In the genomic region with DNA sequence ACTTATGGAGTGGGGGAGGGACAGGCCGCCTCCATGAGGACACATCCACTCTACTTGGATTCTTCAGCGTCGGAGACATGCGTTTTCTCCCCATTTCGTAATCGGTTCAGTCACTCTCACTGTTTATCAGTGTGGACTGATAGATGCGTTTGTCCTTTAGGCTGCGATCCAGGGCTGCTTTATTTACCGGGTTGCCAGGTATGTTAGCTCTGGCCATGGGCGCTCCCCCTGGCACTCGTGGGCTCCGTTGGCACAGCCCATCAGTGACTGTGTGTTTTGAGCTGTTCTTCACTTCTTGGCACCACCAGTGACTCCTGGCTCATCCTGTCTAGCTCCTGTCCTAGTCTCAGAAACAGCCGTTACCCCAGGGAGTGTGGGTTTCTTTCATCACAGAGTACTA, we compare ENCODE assay signal across 21 cellular contexts.
DNase-seq lines count a peak whose midpoint lies in the region; ATAC-seq, FAIRE-seq and TF ChIP-seq lines count a peak whose summit lies in the region.
"Had no signal": no experiment of that assay in that cellular context is flagged by ENCODE, and none has a peak within 500 bp of the region (broad histone marks: within the 10 kb centered on the region; RNA-seq: fewer than 3 reads in every experiment).

No MANE protein-coding gene starts in this region.

- H3K4me3 ChIP-seq in right lobe of liver (no peak overlapping the region), HepG2 (replicated peaks in 1 of 3; ENCODE audit: insufficient read depth in 1 of 3, low read depth in 2 of 3, low read length in 3 of 3) (no peak overlapping the region)

- no peak for FAIRE-seq in HepG2 (lab: Jason Lieb, UNC)
- FAIRE-seq: A204.1, G401.6, GM12892, H54 had no signal

- H3K27me3 ChIP-seq in right lobe of liver (no peaks in the 10 kb centered on the region), HepG2 (ENCODE audit: control insufficient read depth in 1 of 2, insufficient read depth in 2 of 2, low read length in 2 of 2) (no peaks in the 10 kb centered on the region; a peak in 1 of 5 replicates)

- BruUV-seq in HepG2 (replicated peaks; lab: Mats Ljungman, UMichigan), result no TSS peak

- H3K4me2 ChIP-seq in HepG2 (ENCODE audit: low read depth, low read length), result no peak overlapping the region

- CTCF ChIA-PET in HepG2 (lab: Yijun Ruan, JAX; ENCODE audit: low intra/inter-chr PET ratio, low total read pairs), result no interaction called here

- TF ChIP-seq POLR2A in right lobe of liver (IDR thresholded peaks at IDR 0.05) (no peak), HepG2 (IDR thresholded peaks at IDR 0.05; ENCODE audit: insufficient read depth in 1 of 2, low read depth in 2 of 2, low read length in 2 of 2) (no peak)

- TF ChIP-seq EP300 in HepG2 (IDR thresholded peaks at IDR 0.05; ENCODE audit: low read depth in 2 of 2, low read length in 2 of 2) (no peak), HepG2 (CRISPR knock-in tag; IDR thresholded peaks at IDR 0.05; ENCODE audit: borderline replicate concordance) (no peak)

- H3K4me1 ChIP-seq in right lobe of liver, result peaks cover 0 to 3% (median 0%) of the 10 kb centered on the region in 4 donors
- no peaks in the 10 kb centered on the region for H3K4me1 ChIP-seq in HepG2 (ENCODE audit: insufficient read depth, low read length)

- no peaks in the 10 kb centered on the region for H3K36me3 ChIP-seq in right lobe of liver
- no peaks in the 10 kb centered on the region for H3K36me3 ChIP-seq in HepG2 (replicated peaks in 1 of 2; ENCODE audit: control insufficient read depth in 1 of 2, insufficient read depth in 2 of 2, low read length in 2 of 2)

- in situ Hi-C loops in HepG2 (cut with HindIII; ENCODE audit: extremely low pct_ligation_motif_present, low pct_unique_long_range_greater_than_20kb), result no loop called here

- POLR2A ChIA-PET in HepG2 (lab: Yijun Ruan, JAX), result no interaction called here

- H3K27ac ChIP-seq in right lobe of liver, result peak overlapping the region in 1 of 3 donors; percentile 26
- H3K27ac ChIP-seq in HepG2 (ENCODE audit: extremely low read length, insufficient read depth, low read length), result no peak overlapping the region
- H3K27ac ChIP-seq: 22Rv1 had no signal

- no peak overlapping the region for H3K9ac ChIP-seq in HepG2 (ENCODE audit: insufficient read depth, low read depth, low read length)

- no peaks in the 10 kb centered on the region for H3K79me2 ChIP-seq in HepG2 (ENCODE audit: insufficient read depth, low read length)

- no peak overlapping the region for H2AFZ ChIP-seq in HepG2 (ENCODE audit: low read length)

- 16% methylated on average over 7 of the region's 13 CpGs for WGBS in right lobe of liver (ENCODE audit: insufficient coverage, low coverage, low lambda C conversion rate, missing lambda C conversion rate)
- WGBS in HepG2 (ENCODE audit: low lambda C conversion rate), result 59% methylated on average over 13 of the region's 13 CpGs

- intact Hi-C loops in right lobe of liver (cut with DNase I), result no loop called here
- intact Hi-C loops in HepG2 (cut with micrococcal nuclease; ENCODE audit: unreplicated experiment), result no loop called here

- TF ChIP-seq CTCF in right lobe of liver (IDR thresholded peaks at IDR 0.05) (no peak), HepG2 (CRISPR knock-in tag; IDR thresholded peaks at IDR 0.05) (no peak)

- H3K9me3 ChIP-seq in right lobe of liver, result no peaks in the 10 kb centered on the region
- no peaks in the 10 kb centered on the region for H3K9me3 ChIP-seq in HepG2 (ENCODE audit: low read length)

- peaks cover 2% of the 10 kb centered on the region; the same call in 1 of the 2 replicates for H4K20me1 ChIP-seq in HepG2 (ENCODE audit: insufficient read depth, low read length)

- TF ChIP-seq RAD21 in HepG2 (CRISPR knock-in tag; IDR thresholded peaks at IDR 0.05), result no peak

- ATAC-seq in right lobe of liver, result peak in 3 of 4 donors; percentile 56 to 94 (median 80)
- ATAC-seq in HepG2, result no peak
- peak; percentile 44 for ATAC-seq in left lobe of liver

- DNase-seq in right lobe of liver (peak; percentile 45 to 83 (median 59)), HepG2 (ENCODE audit: low spot score) (no peak), NCI-H2029 treated with DMSO at 0.1 percent for 48 hours (lab: John Stamatoyannopoulos, UW) (peak; percentile 70), left lobe of liver (ENCODE audit: low spot score) (peak; percentile 56), kidney glomerular epithelial cell (lab: John Stamatoyannopoulos, UW) (no peak), SK-N-DZ (ENCODE audit: low spot score) (no peak), DMS79 (lab: John Stamatoyannopoulos, UW) (no peak)
- DNase-seq in activated CD8-positive, alpha-beta memory T cell treated with anti-CD3 and anti-CD28 coated beads, Interleukin-2, amount 50 U/mL, for 4 hours, result no peak
- DNase-seq: C1 segment of cervical spinal cord; Calu3; CD4-positive, alpha-beta memory T cell; COR-L47; DMS53; DND-41; GOT3; HCEC 1CT had no signal

TF ChIP-seq in HepG2, 621 proteins besides CTCF, POLR2A, EP300 and RAD21 (continues in another document):
- no peak for TF ChIP-seq FOXA1 (IDR thresholded peaks at IDR 0.05)
- no peak for TF ChIP-seq FOXA1 (CRISPR knock-in tag; IDR thresholded peaks at IDR 0.05)
- TF ChIP-seq ZNF329 (CRISPR knock-in tag; IDR thresholded peaks at IDR 0.05; ENCODE audit: low read depth), result no peak
- TF ChIP-seq SOX6 (IDR thresholded peaks at IDR 0.05), result no peak
- TF ChIP-seq SOX6 (CRISPR knock-in tag; IDR thresholded peaks at IDR 0.05), result no peak
- TF ChIP-seq SP1 (IDR thresholded peaks at IDR 0.05), result no peak
- no peak for TF ChIP-seq SP1 (CRISPR knock-in tag; IDR thresholded peaks at IDR 0.05)
- TF ChIP-seq, protein P1, sequence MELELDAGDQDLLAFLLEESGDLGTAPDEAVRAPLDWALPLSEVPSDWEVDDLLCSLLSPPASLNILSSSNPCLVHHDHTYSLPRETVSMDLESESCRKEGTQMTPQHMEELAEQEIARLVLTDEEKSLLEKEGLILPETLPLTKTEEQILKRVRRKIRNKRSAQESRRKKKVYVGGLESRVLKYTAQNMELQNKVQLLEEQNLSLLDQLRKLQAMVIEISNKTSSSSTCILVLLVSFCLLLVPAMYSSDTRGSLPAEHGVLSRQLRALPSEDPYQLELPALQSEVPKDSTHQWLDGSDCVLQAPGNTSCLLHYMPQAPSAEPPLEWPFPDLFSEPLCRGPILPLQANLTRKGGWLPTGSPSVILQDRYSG (CRISPR knock-in tag; IDR thresholded peaks at IDR 0.05), result no peak
- no peak for TF ChIP-seq HNF4G (IDR thresholded peaks at IDR 0.05; ENCODE audit: borderline replicate concordance, low read depth, low read length)
- no peak for TF ChIP-seq HNF4G (CRISPR knock-in tag; IDR thresholded peaks at IDR 0.05; ENCODE audit: borderline replicate concordance, low read depth)
- TF ChIP-seq ZSCAN20 (CRISPR knock-in tag; IDR thresholded peaks at IDR 0.05; ENCODE audit: borderline replicate concordance), result no peak
- TF ChIP-seq ZSCAN29 (CRISPR knock-in tag; conservative IDR thresholded peaks at IDR 0.05), result no peak
- TF ChIP-seq, protein P2, sequence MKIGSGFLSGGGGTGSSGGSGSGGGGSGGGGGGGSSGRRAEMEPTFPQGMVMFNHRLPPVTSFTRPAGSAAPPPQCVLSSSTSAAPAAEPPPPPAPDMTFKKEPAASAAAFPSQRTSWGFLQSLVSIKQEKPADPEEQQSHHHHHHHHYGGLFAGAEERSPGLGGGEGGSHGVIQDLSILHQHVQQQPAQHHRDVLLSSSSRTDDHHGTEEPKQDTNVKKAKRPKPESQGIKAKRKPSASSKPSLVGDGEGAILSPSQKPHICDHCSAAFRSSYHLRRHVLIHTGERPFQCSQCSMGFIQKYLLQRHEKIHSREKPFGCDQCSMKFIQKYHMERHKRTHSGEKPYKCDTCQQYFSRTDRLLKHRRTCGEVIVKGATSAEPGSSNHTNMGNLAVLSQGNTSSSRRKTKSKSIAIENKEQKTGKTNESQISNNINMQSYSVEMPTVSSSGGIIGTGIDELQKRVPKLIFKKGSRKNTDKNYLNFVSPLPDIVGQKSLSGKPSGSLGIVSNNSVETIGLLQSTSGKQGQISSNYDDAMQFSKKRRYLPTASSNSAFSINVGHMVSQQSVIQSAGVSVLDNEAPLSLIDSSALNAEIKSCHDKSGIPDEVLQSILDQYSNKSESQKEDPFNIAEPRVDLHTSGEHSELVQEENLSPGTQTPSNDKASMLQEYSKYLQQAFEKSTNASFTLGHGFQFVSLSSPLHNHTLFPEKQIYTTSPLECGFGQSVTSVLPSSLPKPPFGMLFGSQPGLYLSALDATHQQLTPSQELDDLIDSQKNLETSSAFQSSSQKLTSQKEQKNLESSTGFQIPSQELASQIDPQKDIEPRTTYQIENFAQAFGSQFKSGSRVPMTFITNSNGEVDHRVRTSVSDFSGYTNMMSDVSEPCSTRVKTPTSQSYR (CRISPR knock-in tag; IDR thresholded peaks at IDR 0.05; ENCODE audit: borderline replicate concordance), result no peak
- TF ChIP-seq ZNF782 (CRISPR knock-in tag; IDR thresholded peaks at IDR 0.05; ENCODE audit: borderline replicate concordance), result no peak
- TF ChIP-seq NFATC3 (CRISPR knock-in tag; IDR thresholded peaks at IDR 0.05), result no peak
- TF ChIP-seq SRSF1 (optimal IDR thresholded peaks at IDR 0.05; ENCODE audit: low read depth, low read length), result no peak
- TF ChIP-seq ZNF484 (CRISPR knock-in tag; IDR thresholded peaks at IDR 0.05; ENCODE audit: borderline replicate concordance, low read depth), result no peak
- TF ChIP-seq SAFB2 (CRISPR knock-in tag; IDR thresholded peaks at IDR 0.05; ENCODE audit: borderline replicate concordance, low read depth), result no peak
- TF ChIP-seq MIER2 (CRISPR knock-in tag; IDR thresholded peaks at IDR 0.05), result no peak
- TF ChIP-seq, protein P3, sequence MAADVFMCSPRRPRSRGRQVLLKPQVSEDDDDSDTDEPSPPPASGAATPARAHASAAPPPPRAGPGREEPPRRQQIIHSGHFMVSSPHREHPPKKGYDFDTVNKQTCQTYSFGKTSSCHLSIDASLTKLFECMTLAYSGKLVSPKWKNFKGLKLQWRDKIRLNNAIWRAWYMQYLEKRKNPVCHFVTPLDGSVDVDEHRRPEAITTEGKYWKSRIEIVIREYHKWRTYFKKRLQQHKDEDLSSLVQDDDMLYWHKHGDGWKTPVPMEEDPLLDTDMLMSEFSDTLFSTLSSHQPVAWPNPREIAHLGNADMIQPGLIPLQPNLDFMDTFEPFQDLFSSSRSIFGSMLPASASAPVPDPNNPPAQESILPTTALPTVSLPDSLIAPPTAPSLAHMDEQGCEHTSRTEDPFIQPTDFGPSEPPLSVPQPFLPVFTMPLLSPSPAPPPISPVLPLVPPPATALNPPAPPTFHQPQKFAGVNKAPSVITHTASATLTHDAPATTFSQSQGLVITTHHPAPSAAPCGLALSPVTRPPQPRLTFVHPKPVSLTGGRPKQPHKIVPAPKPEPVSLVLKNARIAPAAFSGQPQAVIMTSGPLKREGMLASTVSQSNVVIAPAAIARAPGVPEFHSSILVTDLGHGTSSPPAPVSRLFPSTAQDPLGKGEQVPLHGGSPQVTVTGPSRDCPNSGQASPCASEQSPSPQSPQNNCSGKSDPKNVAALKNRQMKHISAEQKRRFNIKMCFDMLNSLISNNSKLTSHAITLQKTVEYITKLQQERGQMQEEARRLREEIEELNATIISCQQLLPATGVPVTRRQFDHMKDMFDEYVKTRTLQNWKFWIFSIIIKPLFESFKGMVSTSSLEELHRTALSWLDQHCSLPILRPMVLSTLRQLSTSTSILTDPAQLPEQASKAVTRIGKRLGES (CRISPR knock-in tag; IDR thresholded peaks at IDR 0.05; ENCODE audit: borderline replicate concordance), result no peak

Comparison
In these comparisons a context has a peak if more than half of its experiments do, and no peak if none do; other contexts are left out.
1. DNase-seq: peak in right lobe of liver (3 of 3), NCI-H2029 treated with DMSO at 0.1 percent for 48 hours (single experiment) and left lobe of liver (single experiment); none in HepG2 (single experiment), activated CD8-positive, alpha-beta memory T cell treated with anti-CD3 and anti-CD28 coated beads, Interleukin-2, amount 50 U/mL, for 4 hours (single experiment), kidney glomerular epithelial cell (single experiment), SK-N-DZ (single experiment) and DMS79 (single experiment).